Comparison of ENCODE assay signal across 19 cellular contexts in genomic region chr6:6781877-6782236, GRCh38.
DNase-seq lines count a peak whose midpoint lies in the region; ATAC-seq, FAIRE-seq and TF ChIP-seq lines count a peak whose summit lies in the region.
"Had no signal": no experiment of that assay in that cellular context is flagged by ENCODE, and none has a peak within 500 bp of the region (broad histone marks: within the 10 kb centered on the region; RNA-seq: fewer than 3 reads in every experiment).

No MANE protein-coding gene starts in this region.

- CTCF ChIA-PET in A549 (lab: Yijun Ruan, JAX): interaction anchor here (0.6 to 0.7 kb wide), 3 partner anchors 123 to 335 kb away, joined by 3 to 4 read pairs (median 3); no protein-coding TSS in a partner anchor

- no peak overlapping the region for H3K4me3 ChIP-seq in A549

- H3K4me3 Mint-ChIP-seq in chondrocyte (ENCODE audit: unreplicated experiment): no peak overlapping the region
- H3K4me3 Mint-ChIP-seq in nephron progenitor cell: no peak overlapping the region
- H3K4me3 Mint-ChIP-seq in natural killer cell treated with Interleukin-12 subunit alpha and Interleukin-12 subunit beta and Interleukin-15 and Interleukin-18, amount 100 ng/mL, for 72 hours: no peak overlapping the region
- H3K4me3 Mint-ChIP-seq: B cell; CD4-positive, alpha-beta T cell had no signal

- DNase-seq in A549 (ENCODE audit: low read depth in 1 of 2, low spot score in 1 of 2) (no peak), chondrocyte (ENCODE audit: low spot score) (no peak), nephron progenitor cell (no peak), GDM1 (lab: John Stamatoyannopoulos, UW) (no peak), kidney tubule cell (ENCODE audit: low spot score) (no peak), GM12891 (ENCODE audit: insufficient read length, low spot score) (no peak)
- no peak for DNase-seq in natural killer cell treated with Interleukin-12 subunit alpha and Interleukin-12 subunit beta and Interleukin-15 and Interleukin-18, amount 100 ng/mL, for 72 hours (ENCODE audit: low spot score)
- DNase-seq: Calu3; CD4-positive, alpha-beta T cell; MM.1S; NCI-H1436; NCI-H2029 treated with DMSO at 0.1 percent for 48 hours; NCI-H524; OCI-M1; SK-N-SH had no signal

- TF ChIP-seq POLR2A in A549 (IDR thresholded peaks at IDR 0.05; ENCODE audit: low read length): no peak
- TF ChIP-seq POLR2A in GM12891 (IDR thresholded peaks at IDR 0.05; ENCODE audit: low read depth, low read length): no peak

- ATAC-seq in A549: no peak
- no peak for ATAC-seq in natural killer cell treated with Interleukin-12 subunit alpha and Interleukin-12 subunit beta and Interleukin-15 and Interleukin-18, amount 100 ng/mL, for 72 hours

- H3K36me3 Mint-ChIP-seq in chondrocyte (ENCODE audit: low read depth): peaks cover under 1% of the 10 kb centered on the region
- peaks cover 1% of the 10 kb centered on the region for H3K36me3 Mint-ChIP-seq in nephron progenitor cell (ENCODE audit: low read depth)
- no peaks in the 10 kb centered on the region for H3K36me3 Mint-ChIP-seq in natural killer cell treated with Interleukin-12 subunit alpha and Interleukin-12 subunit beta and Interleukin-15 and Interleukin-18, amount 100 ng/mL, for 72 hours

- TF ChIP-seq CTCF in A549 (IDR thresholded peaks at IDR 0.05): no peak
- no peak for TF ChIP-seq CTCF in chondrocyte (IDR thresholded peaks at IDR 0.05)
- TF ChIP-seq CTCF in nephron progenitor cell (IDR thresholded peaks at IDR 0.05): no peak

- peak overlapping the region; percentile 23 to 27; a peak in 1 of 6 replicates for H3K27ac ChIP-seq in A549
- H3K27ac ChIP-seq: KMS-11 had no signal

- TF ChIP-seq EP300 in A549 (IDR thresholded peaks at IDR 0.05) (no peak), Ishikawa (IDR thresholded peaks at IDR 0.05; ENCODE audit: borderline replicate concordance) (no peak)

- TF ChIP-seq RAD21 in A549 (conservative IDR thresholded peaks at IDR 0.05 in 1 of 2, IDR thresholded peaks at IDR 0.05 in 1 of 2): no peak
- TF ChIP-seq RAD21 in Ishikawa (IDR thresholded peaks at IDR 0.05; ENCODE audit: low read depth): no peak

- FAIRE-seq in A549 (lab: Jason Lieb, UNC): no peak
- FAIRE-seq in GM12891 (lab: Jason Lieb, UNC): no peak
- FAIRE-seq: GM12892 had no signal

- peaks cover under 1% of the 10 kb centered on the region for H3K27me3 Mint-ChIP-seq in chondrocyte (ENCODE audit: low read depth)
- H3K27me3 Mint-ChIP-seq in nephron progenitor cell (ENCODE audit: low read depth, poor library complexity): peaks cover 6% of the 10 kb centered on the region
- H3K27me3 Mint-ChIP-seq in natural killer cell treated with Interleukin-12 subunit alpha and Interleukin-12 subunit beta and Interleukin-15 and Interleukin-18, amount 100 ng/mL, for 72 hours: peaks cover 18 to 26% of the 10 kb centered on the region in 2 donors

- H3K9me3 ChIP-seq in A549: no peaks in the 10 kb centered on the region
- H3K9me3 ChIP-seq: SK-N-SH had no signal

- peaks cover 11% of the 10 kb centered on the region; the same call in 2 of the 3 replicates for H3K4me1 ChIP-seq in A549

- POLR2A ChIA-PET in A549 (lab: Yijun Ruan, JAX): no interaction called here

- H3K9me3 Mint-ChIP-seq in chondrocyte (ENCODE audit: low read depth): peaks cover 2% of the 10 kb centered on the region
- H3K9me3 Mint-ChIP-seq in nephron progenitor cell: peaks cover 9% of the 10 kb centered on the region
- no peaks in the 10 kb centered on the region for H3K9me3 Mint-ChIP-seq in natural killer cell treated with Interleukin-12 subunit alpha and Interleukin-12 subunit beta and Interleukin-15 and Interleukin-18, amount 100 ng/mL, for 72 hours
- H3K9me3 Mint-ChIP-seq: CD4-positive, alpha-beta T cell had no signal

- 82% methylated on average over 1 of the region's 1 CpG for WGBS in A549 (ENCODE audit: missing lambda C conversion rate)

- H3K27ac Mint-ChIP-seq in chondrocyte (ENCODE audit: unreplicated experiment) (peak overlapping the region; percentile 13), nephron progenitor cell (peak overlapping the region; percentile 95)
- no peak overlapping the region for H3K27ac Mint-ChIP-seq in natural killer cell treated with Interleukin-12 subunit alpha and Interleukin-12 subunit beta and Interleukin-15 and Interleukin-18, amount 100 ng/mL, for 72 hours
- H3K27ac Mint-ChIP-seq: B cell; CD4-positive, alpha-beta T cell had no signal

- peak overlapping the region; percentile 58 for H3K4me2 ChIP-seq in A549
- H3K4me2 ChIP-seq: KMS-11, SK-N-SH had no signal

- peaks cover 35% of the 10 kb centered on the region for H3K4me1 Mint-ChIP-seq in chondrocyte (ENCODE audit: low read depth)
- peaks cover 36% of the 10 kb centered on the region for H3K4me1 Mint-ChIP-seq in nephron progenitor cell
- H3K4me1 Mint-ChIP-seq in natural killer cell treated with Interleukin-12 subunit alpha and Interleukin-12 subunit beta and Interleukin-15 and Interleukin-18, amount 100 ng/mL, for 72 hours (ENCODE audit: low read depth in 2 of 2): no peaks in the 10 kb centered on the region
- H3K4me1 Mint-ChIP-seq: B cell had no signal

TF ChIP-seq in A549, 52 proteins besides CTCF, POLR2A, EP300 and RAD21:
- TF ChIP-seq ZSCAN20 (CRISPR knock-in tag; IDR thresholded peaks at IDR 0.05): no peak
- TF ChIP-seq BCL3 (IDR thresholded peaks at IDR 0.05): no peak
- no peak for TF ChIP-seq ATOH8 (CRISPR knock-in tag; IDR thresholded peaks at IDR 0.05; ENCODE audit: low read depth)

TF ChIP-seq in Ishikawa, 13 proteins besides CTCF, POLR2A, EP300 and RAD21:
- TF ChIP-seq NFIC (IDR thresholded peaks at IDR 0.05) (no peak), CEBPB (IDR thresholded peaks at IDR 0.05) (peak; percentile 63; the same call in 1 of the 2 replicates)

TF ChIP-seq in GM12891, 5 proteins besides CTCF, POLR2A, EP300 and RAD21:
- TF ChIP-seq TAF1 (IDR thresholded peaks at IDR 0.05; ENCODE audit: low read depth, low read length) (no peak), POLR2AphosphoS5 (IDR thresholded peaks at IDR 0.05; ENCODE audit: low read depth, low read length) (no peak), POU2F2 (IDR thresholded peaks at IDR 0.05; ENCODE audit: low read depth, low read length) (no peak), SPI1 (IDR thresholded peaks at IDR 0.05; ENCODE audit: low read depth, low read length) (no peak), PAX5 (IDR thresholded peaks at IDR 0.05; ENCODE audit: insufficient read depth, low read length, severe bottlenecking) (no peak)

Comparison
In these comparisons a context has a peak if more than half of its experiments do, and no peak if none do; other contexts are left out.
1. H3K27ac Mint-ChIP-seq: peak in chondrocyte (single experiment) and nephron progenitor cell (single experiment); none in natural killer cell treated with Interleukin-12 subunit alpha and Interleukin-12 subunit beta and Interleukin-15 and Interleukin-18, amount 100 ng/mL, for 72 hours (0 of 2).